Comparison of ENCODE assay signal across 10 cellular contexts in genomic region chrX:110180176-110180927, GRCh38.
DNase-seq lines count a peak whose midpoint lies in the region; ATAC-seq and TF ChIP-seq lines count a peak whose summit lies in the region.
"Had no signal": no experiment of that assay in that cellular context is flagged by ENCODE, and none has a peak within 500 bp of the region (broad histone marks: within the 10 kb centered on the region; RNA-seq: fewer than 3 reads in every experiment).

No MANE protein-coding gene starts in this region.

- no peak overlapping the region for H3K9ac ChIP-seq in endodermal cell (ENCODE audit: extremely low read depth, low read length, poor library complexity, severe bottlenecking)
- H3K9ac ChIP-seq: KMS-11 had no signal

- H3K27me3 ChIP-seq in tibial artery (no peaks in the 10 kb centered on the region), endodermal cell (ENCODE audit: control insufficient read depth, insufficient read depth, low read length, poor library complexity, severe bottlenecking) (no peaks in the 10 kb centered on the region)

- TF ChIP-seq CTCF in tibial artery (IDR thresholded peaks at IDR 0.05) = no peak
- no peak for TF ChIP-seq CTCF in endodermal cell (conservative IDR thresholded peaks at IDR 0.05)

- no peaks in the 10 kb centered on the region for H3K27me3 Mint-ChIP-seq in endodermal cell (ENCODE audit: insufficient read depth)
- H3K27me3 Mint-ChIP-seq: CD4-positive, CD25-positive, alpha-beta regulatory T cell had no signal

- H3K4me1 ChIP-seq in tibial artery (peaks cover 0 to 11% (median 2%) of the 10 kb centered on the region in 4 donors), endodermal cell (ENCODE audit: control insufficient read depth, insufficient read depth, low read length) (no peaks in the 10 kb centered on the region)

- peaks cover 4% of the 10 kb centered on the region for H3K4me1 Mint-ChIP-seq in endodermal cell

- H3K36me3 Mint-ChIP-seq in endodermal cell (ENCODE audit: low read depth) = peaks cover 17% of the 10 kb centered on the region

- H3K9me3 ChIP-seq in tibial artery (no peaks in the 10 kb centered on the region), endodermal cell (ENCODE audit: control insufficient read depth, low read length) (no peaks in the 10 kb centered on the region)

- H3K27ac Mint-ChIP-seq in endodermal cell = no peak overlapping the region

- H3K27ac ChIP-seq in tibial artery (no peak overlapping the region), endodermal cell (ENCODE audit: low read depth, low read length) (no peak overlapping the region)
- H3K27ac ChIP-seq: KMS-11 had no signal

- DNase-seq in AG08396 (ENCODE audit: low spot score) = peak; percentile 49
- DNase-seq in NCI-H460 (ENCODE audit: extremely low read depth, low read depth) = peak; percentile 65
- DNase-seq in left ventricle myocardium superior = peak; percentile 38
- no peak for DNase-seq in NOMO-1 treated with DMSO at 0.1 percent for 48 hours (lab: John Stamatoyannopoulos, UW; ENCODE audit: unreplicated experiment)
- no peak for DNase-seq in activated naive CD4-positive, alpha-beta T cell treated with anti-CD3 and anti-CD28 coated beads, Interleukin-2, amount 50 U/mL, for 16 hours
- DNase-seq in tibial artery = no peak
- DNase-seq in endodermal cell = no peak
- DNase-seq: CD4-positive, CD25-positive, alpha-beta regulatory T cell had no signal

- no peaks in the 10 kb centered on the region for H3K36me3 ChIP-seq in tibial artery
- H3K36me3 ChIP-seq in endodermal cell (ENCODE audit: control insufficient read depth, insufficient read depth, low read length) = peaks cover 3% of the 10 kb centered on the region

- no peak overlapping the region for H3K4me3 Mint-ChIP-seq in endodermal cell
- H3K4me3 Mint-ChIP-seq: CD4-positive, CD25-positive, alpha-beta regulatory T cell had no signal

- peak; percentile 28 for ATAC-seq in GM21576 (IDR thresholded peaks at IDR 0.05; ENCODE audit: unreplicated experiment)
- ATAC-seq in left ventricle myocardium superior = peak; percentile 90

- intact Hi-C loops in left ventricle myocardium superior (cut with micrococcal nuclease) = no loop called here
- intact Hi-C loops in tibial artery (cut with DNase I; ENCODE audit: low total_unique reads) = no loop called here

- no peaks in the 10 kb centered on the region for H3K9me3 Mint-ChIP-seq in endodermal cell
- H3K9me3 Mint-ChIP-seq: CD4-positive, CD25-positive, alpha-beta regulatory T cell had no signal

- WGBS in endodermal cell (ENCODE audit: insufficient coverage in 1 of 2, insufficient read length in 1 of 2), 2 experiments = 89% methylated on average over 5 of the region's 5 CpGs; no CpG with 5 or more reads in 1 of the 2 experiments

- H3K4me3 ChIP-seq in tibial artery (no peak overlapping the region), endodermal cell (ENCODE audit: low read length) (no peak overlapping the region)

Comparison
In these comparisons a context has a peak if more than half of its experiments do, and no peak if none do; other contexts are left out.
1. DNase-seq: peak in AG08396 (single experiment), NCI-H460 (single experiment) and left ventricle myocardium superior (single experiment); none in NOMO-1 treated with DMSO at 0.1 percent for 48 hours (single experiment), activated naive CD4-positive, alpha-beta T cell treated with anti-CD3 and anti-CD28 coated beads, Interleukin-2, amount 50 U/mL, for 16 hours (single experiment), tibial artery (0 of 2) and endodermal cell (single experiment).